1 cellular context compared by ENCODE assay signal in the genomic region with DNA sequence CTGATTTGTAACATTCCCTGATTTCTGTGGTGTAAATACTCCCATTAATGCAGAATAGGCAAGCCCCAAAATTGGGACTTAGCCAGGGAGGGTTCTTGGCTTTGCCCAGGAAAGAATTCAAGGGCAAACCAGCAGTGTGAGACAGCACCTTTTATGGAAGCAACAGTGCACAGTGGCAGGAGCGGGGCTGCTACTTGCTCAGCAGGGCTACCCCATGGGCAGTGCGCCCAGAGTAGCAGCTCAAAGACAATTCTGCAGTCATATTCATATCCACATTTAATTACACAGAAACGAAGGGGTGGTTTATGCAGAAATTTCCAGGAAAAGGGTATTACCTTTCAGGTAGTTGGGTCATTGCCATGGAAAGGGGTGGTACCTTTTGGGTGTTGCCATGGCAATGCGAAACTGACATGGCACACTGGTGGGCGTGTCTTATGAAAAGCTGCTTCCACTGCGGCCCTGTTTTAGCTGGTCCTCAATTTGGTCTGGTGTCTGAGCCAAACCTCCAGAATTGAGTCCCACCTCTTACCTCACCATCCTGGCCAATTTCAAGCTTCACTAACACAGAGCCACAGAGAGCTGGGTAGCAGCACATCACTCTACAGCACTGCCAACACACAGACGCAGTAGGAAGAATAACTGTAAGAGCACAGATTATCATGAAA.
TF ChIP-seq lines count a peak whose summit lies in the region.

No MANE protein-coding gene starts in this region.

TF ChIP-seq in GM23338, 12 proteins besides CTCF, POLR2A, EP300 and RAD21 (continued from another document):
- TF ChIP-seq, protein P1, sequence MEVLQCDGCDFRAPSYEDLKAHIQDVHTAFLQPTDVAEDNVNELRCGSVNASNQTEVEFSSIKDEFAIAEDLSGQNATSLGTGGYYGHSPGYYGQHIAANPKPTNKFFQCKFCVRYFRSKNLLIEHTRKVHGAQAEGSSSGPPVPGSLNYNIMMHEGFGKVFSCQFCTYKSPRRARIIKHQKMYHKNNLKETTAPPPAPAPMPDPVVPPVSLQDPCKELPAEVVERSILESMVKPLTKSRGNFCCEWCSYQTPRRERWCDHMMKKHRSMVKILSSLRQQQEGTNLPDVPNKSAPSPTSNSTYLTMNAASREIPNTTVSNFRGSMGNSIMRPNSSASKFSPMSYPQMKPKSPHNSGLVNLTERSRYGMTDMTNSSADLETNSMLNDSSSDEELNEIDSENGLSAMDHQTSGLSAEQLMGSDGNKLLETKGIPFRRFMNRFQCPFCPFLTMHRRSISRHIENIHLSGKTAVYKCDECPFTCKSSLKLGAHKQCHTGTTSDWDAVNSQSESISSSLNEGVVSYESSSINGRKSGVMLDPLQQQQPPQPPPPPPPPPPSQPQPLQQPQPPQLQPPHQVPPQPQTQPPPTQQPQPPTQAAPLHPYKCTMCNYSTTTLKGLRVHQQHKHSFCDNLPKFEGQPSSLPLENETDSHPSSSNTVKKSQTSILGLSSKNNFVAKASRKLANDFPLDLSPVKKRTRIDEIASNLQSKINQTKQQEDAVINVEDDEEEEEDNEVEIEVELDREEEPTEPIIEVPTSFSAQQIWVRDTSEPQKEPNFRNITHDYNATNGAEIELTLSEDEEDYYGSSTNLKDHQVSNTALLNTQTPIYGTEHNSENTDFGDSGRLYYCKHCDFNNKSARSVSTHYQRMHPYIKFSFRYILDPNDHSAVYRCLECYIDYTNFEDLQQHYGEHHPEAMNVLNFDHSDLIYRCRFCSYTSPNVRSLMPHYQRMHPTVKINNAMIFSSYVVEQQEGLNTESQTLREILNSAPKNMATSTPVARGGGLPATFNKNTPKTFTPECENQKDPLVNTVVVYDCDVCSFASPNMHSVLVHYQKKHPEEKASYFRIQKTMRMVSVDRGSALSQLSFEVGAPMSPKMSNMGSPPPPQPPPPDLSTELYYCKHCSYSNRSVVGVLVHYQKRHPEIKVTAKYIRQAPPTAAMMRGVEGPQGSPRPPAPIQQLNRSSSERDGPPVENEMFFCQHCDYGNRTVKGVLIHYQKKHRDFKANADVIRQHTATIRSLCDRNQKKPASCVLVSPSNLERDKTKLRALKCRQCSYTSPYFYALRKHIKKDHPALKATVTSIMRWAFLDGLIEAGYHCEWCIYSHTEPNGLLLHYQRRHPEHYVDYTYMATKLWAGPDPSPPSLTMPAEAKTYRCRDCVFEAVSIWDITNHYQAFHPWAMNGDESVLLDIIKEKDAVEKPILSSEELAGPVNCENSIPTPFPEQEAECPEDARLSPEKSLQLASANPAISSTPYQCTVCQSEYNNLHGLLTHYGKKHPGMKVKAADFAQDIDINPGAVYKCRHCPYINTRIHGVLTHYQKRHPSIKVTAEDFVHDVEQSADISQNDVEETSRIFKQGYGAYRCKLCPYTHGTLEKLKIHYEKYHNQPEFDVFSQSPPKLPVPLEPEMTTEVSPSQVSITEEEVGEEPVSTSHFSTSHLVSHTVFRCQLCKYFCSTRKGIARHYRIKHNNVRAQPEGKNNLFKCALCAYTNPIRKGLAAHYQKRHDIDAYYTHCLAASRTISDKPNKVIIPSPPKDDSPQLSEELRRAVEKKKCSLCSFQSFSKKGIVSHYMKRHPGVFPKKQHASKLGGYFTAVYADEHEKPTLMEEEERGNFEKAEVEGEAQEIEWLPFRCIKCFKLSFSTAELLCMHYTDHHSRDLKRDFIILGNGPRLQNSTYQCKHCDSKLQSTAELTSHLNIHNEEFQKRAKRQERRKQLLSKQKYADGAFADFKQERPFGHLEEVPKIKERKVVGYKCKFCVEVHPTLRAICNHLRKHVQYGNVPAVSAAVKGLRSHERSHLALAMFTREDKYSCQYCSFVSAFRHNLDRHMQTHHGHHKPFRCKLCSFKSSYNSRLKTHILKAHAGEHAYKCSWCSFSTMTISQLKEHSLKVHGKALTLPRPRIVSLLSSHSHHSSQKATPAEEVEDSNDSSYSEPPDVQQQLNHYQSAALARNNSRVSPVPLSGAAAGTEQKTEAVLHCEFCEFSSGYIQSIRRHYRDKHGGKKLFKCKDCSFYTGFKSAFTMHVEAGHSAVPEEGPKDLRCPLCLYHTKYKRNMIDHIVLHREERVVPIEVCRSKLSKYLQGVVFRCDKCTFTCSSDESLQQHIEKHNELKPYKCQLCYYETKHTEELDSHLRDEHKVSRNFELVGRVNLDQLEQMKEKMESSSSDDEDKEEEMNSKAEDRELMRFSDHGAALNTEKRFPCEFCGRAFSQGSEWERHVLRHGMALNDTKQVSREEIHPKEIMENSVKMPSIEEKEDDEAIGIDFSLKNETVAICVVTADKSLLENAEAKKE (CRISPR knock-in tag; IDR thresholded peaks at IDR 0.05), result no peak
